30 cellular contexts compared by ENCODE assay signal in the genomic region with DNA sequence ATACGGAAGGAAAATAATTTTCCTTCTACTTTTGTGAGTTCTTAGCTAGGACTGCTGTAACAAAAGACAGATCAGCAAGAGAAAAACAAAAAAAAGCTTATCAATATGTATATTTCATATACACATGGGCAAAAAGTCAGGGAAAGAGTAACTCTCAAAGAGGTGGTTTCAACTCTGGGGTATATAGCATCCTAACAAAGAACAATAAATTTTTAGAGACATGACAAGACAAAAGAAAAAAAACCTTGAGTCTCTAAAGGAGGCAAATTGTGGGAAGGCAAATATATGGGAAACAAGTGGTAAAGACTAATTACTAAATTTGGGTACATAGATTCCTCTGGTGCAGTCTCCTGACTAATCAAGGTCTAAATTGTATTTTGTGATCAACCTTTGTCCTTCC.
"Had no signal": no experiment of that assay in that cellular context is flagged by ENCODE, and none has a peak within 500 bp of the region (broad histone marks: within the 10 kb centered on the region; RNA-seq: fewer than 3 reads in every experiment).

No MANE protein-coding gene starts in this region.

- H3K27me3 ChIP-seq: breast epithelium, colonic mucosa, Peyer's patch, SJCRH30 had no signal

- ATAC-seq: K562 had no signal

- DNase-seq: activated CD4-positive, alpha-beta T cell treated with anti-CD3 and anti-CD28 coated beads, Interleukin-2, amount 50 U/mL, for 48 hours; activated CD4-positive, CD25-positive, alpha-beta regulatory T cell; activated CD8-positive, alpha-beta memory T cell treated with anti-CD3 and anti-CD28 coated beads, Interleukin-2, amount 50 U/mL, for 48 hours; activated gamma-delta T cell treated with Interleukin-2 at 50 U/mL for 16 hours; activated naive CD8-positive, alpha-beta T cell treated with anti-CD3 and anti-CD28 coated beads, Interleukin-2, amount 10 ng/mL, durations not matched to agents 7 days and 5 days; activated T-cell treated with anti-CD3 and anti-CD28 coated beads, Interleukin-2, amount 50 U/mL, for 4 hours; aorta; caudate nucleus; colonic mucosa; Karpas-422; MM.1S; NCI-H1105; NCI-H1436; NCI-H1694 treated with DMSO at 0.1 percent for 48 hours; NCI-H2029 treated with DMSO at 0.1 percent for 48 hours; NCI-H345; NCI-H510A; NCI-H526 treated with DMSO at 0.1 percent for 48 hours; NCI-H82; OCI-M1; Peyer's patch; Right ventricle myocardium superior; SJCRH30; SK-N-SH; T-helper 1 cell had no signal

- H3K27ac Mint-ChIP-seq: activated naive CD8-positive, alpha-beta T cell treated with anti-CD3 and anti-CD28 coated beads, Interleukin-2, amount 10 ng/mL, durations not matched to agents 7 days and 5 days had no signal

- H3K4me3 Mint-ChIP-seq: activated naive CD8-positive, alpha-beta T cell treated with anti-CD3 and anti-CD28 coated beads, Interleukin-2, amount 10 ng/mL, durations not matched to agents 7 days and 5 days; activated T-cell treated with anti-CD3 and anti-CD28 coated beads, Interleukin-2, amount 50 U/mL, for 4 hours had no signal

- H3K36me3 ChIP-seq: breast epithelium, colonic mucosa, Peyer's patch, SJCRH30 had no signal

- H3K27ac ChIP-seq: breast epithelium, colonic mucosa, Peyer's patch, RWPE1, SJCRH30, VCaP had no signal

- H3K4me1 ChIP-seq: breast epithelium, colonic mucosa, Peyer's patch had no signal

- H3K9me3 ChIP-seq: colonic mucosa, Peyer's patch, SK-N-SH had no signal

- H3K9me3 Mint-ChIP-seq: activated T-helper 17 cell treated with anti-CD3 and anti-CD28 coated beads, Interleukin-2, amount 50 U/mL, for 72 hours had no signal

- H3K4me3 ChIP-seq: breast epithelium, colonic mucosa, K562, Peyer's patch, SJCRH30 had no signal

- FAIRE-seq: K562 had no signal

- H3K27me3 Mint-ChIP-seq: activated naive CD8-positive, alpha-beta T cell treated with anti-CD3 and anti-CD28 coated beads, Interleukin-2, amount 10 ng/mL, durations not matched to agents 7 days and 5 days; activated T-helper 17 cell treated with anti-CD3 and anti-CD28 coated beads, Interleukin-2, amount 50 U/mL, for 72 hours had no signal
